Comparison of ENCODE assay signal across 1 cellular context in the genomic region with DNA sequence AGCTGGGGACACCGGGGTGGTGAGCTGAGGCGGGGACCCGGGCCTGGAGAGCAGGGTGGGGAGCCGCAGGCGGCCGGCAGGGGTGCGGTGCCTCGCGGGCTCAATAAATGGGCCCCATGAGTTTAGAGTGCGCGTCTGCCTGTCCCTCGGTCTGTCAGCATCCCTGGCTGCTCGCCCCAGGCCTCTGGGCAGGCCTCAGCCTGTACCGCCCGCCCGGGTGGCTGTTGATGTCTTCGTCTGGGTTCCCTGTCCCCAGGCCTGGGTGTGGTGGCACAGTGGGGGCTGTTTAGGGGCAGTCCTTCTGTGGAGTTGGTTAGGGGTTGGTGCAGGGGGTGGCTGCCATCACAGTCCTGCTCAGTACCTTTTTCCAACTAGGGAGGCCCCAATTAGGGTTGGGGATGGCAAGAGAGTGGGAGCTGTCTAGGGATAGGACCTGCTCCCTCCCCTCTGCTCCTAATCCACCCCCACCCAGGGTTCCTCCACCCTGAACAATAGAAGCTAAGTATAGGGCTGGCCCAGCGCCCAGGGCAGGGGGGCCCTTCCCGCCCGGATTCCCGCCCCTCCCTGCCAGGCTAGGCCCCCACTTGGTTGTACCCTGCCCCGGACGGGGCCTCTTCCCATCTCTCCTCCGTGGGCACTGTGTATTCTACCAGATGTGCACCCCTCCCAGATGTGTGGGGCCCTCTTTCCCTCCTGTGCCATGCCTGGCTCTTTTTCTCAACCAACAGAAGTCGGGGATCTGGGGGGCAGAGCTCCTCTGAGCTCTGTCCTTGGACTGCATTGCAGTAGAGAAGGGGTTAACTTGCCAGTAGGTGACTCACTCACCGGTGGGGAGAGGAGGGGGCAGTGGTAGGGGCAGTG.
TF ChIP-seq lines count a peak whose summit lies in the region.

No MANE protein-coding gene starts in this region.

TF ChIP-seq in HEK293, 187 proteins besides CTCF, POLR2A, EP300 and RAD21 (continued from another document):
- TF ChIP-seq HOXC10 (CRISPR knock-in tag; IDR thresholded peaks at IDR 0.05) = no peak
- TF ChIP-seq ZNF24 (tag by site-specific recombination; IDR thresholded peaks at IDR 0.05) = peak; percentile 71; the same call in 1 of the 2 replicates
- TF ChIP-seq SCRT2 (tag by site-specific recombination; IDR thresholded peaks at IDR 0.05) = no peak; the same call in 1 of the 2 replicates
- TF ChIP-seq, protein P1, sequence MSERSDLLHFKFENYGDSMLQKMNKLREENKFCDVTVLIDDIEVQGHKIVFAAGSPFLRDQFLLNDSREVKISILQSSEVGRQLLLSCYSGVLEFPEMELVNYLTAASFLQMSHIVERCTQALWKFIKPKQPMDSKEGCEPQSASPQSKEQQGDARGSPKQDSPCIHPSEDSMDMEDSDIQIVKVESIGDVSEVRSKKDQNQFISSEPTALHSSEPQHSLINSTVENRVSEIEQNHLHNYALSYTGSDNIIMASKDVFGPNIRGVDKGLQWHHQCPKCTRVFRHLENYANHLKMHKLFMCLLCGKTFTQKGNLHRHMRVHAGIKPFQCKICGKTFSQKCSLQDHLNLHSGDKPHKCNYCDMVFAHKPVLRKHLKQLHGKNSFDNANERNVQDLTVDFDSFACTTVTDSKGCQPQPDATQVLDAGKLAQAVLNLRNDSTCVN (tag by site-specific recombination; optimal IDR thresholded peaks at IDR 0.05) = no peak
- no peak for TF ChIP-seq OVOL3 (tag by site-specific recombination; IDR thresholded peaks at IDR 0.05)
- no peak for TF ChIP-seq ZNF416 (tag by site-specific recombination; IDR thresholded peaks at IDR 0.05)
- TF ChIP-seq MEIS1 (CRISPR knock-in tag; IDR thresholded peaks at IDR 0.05; ENCODE audit: borderline replicate concordance) = no peak
- peak; percentile 89 for TF ChIP-seq ZBTB20 (tag by site-specific recombination; IDR thresholded peaks at IDR 0.05)
- TF ChIP-seq ZNF280C (tag by site-specific recombination; IDR thresholded peaks at IDR 0.05) = no peak
- TF ChIP-seq ZNF660 (tag by site-specific recombination; IDR thresholded peaks at IDR 0.05) = peak; percentile 77; the same call in 1 of the 2 replicates
- TF ChIP-seq ZFP69B (tag by site-specific recombination; IDR thresholded peaks at IDR 0.05) = peak; percentile 71
- TF ChIP-seq ZNF473 (tag by site-specific recombination; IDR thresholded peaks at IDR 0.05) = no peak
- no peak for TF ChIP-seq ZNF707 (tag by site-specific recombination; IDR thresholded peaks at IDR 0.05)
- peak; percentile 86 for TF ChIP-seq ZEB2 (tag by site-specific recombination; IDR thresholded peaks at IDR 0.05)
- no peak for TF ChIP-seq ZNF280D (tag by site-specific recombination; IDR thresholded peaks at IDR 0.05)
- TF ChIP-seq, protein P2, sequence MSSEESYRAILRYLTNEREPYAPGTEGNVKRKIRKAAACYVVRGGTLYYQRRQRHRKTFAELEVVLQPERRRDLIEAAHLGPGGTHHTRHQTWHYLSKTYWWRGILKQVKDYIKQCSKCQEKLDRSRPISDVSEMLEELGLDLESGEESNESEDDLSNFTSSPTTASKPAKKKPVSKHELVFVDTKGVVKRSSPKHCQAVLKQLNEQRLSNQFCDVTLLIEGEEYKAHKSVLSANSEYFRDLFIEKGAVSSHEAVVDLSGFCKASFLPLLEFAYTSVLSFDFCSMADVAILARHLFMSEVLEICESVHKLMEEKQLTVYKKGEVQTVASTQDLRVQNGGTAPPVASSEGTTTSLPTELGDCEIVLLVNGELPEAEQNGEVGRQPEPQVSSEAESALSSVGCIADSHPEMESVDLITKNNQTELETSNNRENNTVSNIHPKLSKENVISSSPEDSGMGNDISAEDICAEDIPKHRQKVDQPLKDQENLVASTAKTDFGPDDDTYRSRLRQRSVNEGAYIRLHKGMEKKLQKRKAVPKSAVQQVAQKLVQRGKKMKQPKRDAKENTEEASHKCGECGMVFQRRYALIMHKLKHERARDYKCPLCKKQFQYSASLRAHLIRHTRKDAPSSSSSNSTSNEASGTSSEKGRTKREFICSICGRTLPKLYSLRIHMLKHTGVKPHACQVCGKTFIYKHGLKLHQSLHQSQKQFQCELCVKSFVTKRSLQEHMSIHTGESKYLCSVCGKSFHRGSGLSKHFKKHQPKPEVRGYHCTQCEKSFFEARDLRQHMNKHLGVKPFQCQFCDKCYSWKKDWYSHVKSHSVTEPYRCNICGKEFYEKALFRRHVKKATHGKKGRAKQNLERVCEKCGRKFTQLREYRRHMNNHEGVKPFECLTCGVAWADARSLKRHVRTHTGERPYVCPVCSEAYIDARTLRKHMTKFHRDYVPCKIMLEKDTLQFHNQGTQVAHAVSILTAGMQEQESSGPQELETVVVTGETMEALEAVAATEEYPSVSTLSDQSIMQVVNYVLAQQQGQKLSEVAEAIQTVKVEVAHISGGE (tag by site-specific recombination; conservative IDR thresholded peaks at IDR 0.05; ENCODE audit: low read depth) = peak; percentile 45
- no peak for TF ChIP-seq ZNF302 (tag by site-specific recombination; IDR thresholded peaks at IDR 0.05; ENCODE audit: low read depth)
- no peak for TF ChIP-seq ZNF138 (tag by site-specific recombination; IDR thresholded peaks at IDR 0.05; ENCODE audit: borderline replicate concordance)
- no peak for TF ChIP-seq ZFP41 (tag by site-specific recombination; IDR thresholded peaks at IDR 0.05; ENCODE audit: borderline replicate concordance)
- TF ChIP-seq ZNF658 (tag by site-specific recombination; IDR thresholded peaks at IDR 0.05) = no peak
- TF ChIP-seq, protein P3, sequence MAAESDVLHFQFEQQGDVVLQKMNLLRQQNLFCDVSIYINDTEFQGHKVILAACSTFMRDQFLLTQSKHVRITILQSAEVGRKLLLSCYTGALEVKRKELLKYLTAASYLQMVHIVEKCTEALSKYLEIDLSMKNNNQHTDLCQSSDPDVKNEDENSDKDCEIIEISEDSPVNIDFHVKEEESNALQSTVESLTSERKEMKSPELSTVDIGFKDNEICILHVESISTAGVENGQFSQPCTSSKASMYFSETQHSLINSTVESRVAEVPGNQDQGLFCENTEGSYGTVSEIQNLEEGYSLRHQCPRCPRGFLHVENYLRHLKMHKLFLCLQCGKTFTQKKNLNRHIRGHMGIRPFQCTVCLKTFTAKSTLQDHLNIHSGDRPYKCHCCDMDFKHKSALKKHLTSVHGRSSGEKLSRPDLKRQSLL (tag by site-specific recombination; IDR thresholded peaks at IDR 0.05) = no peak
- TF ChIP-seq, protein P4, sequence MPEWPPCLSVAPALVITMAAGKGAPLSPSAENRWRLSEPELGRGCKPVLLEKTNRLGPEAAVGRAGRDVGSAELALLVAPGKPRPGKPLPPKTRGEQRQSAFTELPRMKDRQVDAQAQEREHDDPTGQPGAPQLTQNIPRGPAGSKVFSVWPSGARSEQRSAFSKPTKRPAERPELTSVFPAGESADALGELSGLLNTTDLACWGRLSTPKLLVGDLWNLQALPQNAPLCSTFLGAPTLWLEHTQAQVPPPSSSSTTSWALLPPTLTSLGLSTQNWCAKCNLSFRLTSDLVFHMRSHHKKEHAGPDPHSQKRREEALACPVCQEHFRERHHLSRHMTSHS (tag by site-specific recombination; IDR thresholded peaks at IDR 0.05) = no peak
- peak; percentile 53; the same call in 1 of the 2 replicates for TF ChIP-seq ZNF629 (tag by site-specific recombination; IDR thresholded peaks at IDR 0.05)
- no peak for TF ChIP-seq ZNF121 (tag by site-specific recombination; IDR thresholded peaks at IDR 0.05)
